24 cellular contexts compared by ENCODE assay signal in genomic region chr9:135336722-135337490, GRCh38.
DNase-seq lines count a peak whose midpoint lies in the region; ATAC-seq, FAIRE-seq and TF ChIP-seq lines count a peak whose summit lies in the region.
"Had no signal": no experiment of that assay in that cellular context is flagged by ENCODE, and none has a peak within 500 bp of the region (broad histone marks: within the 10 kb centered on the region; RNA-seq: fewer than 3 reads in every experiment).

No MANE protein-coding gene starts in this region.

- H3K4me1 ChIP-seq in endodermal cell (ENCODE audit: control insufficient read depth, insufficient read depth, low read length), result no peaks in the 10 kb centered on the region

- no peaks in the 10 kb centered on the region for H3K27me3 Mint-ChIP-seq in endodermal cell (ENCODE audit: insufficient read depth)

- H3K36me3 ChIP-seq in endodermal cell (ENCODE audit: control insufficient read depth, insufficient read depth, low read length), result no peaks in the 10 kb centered on the region
- H3K36me3 ChIP-seq: cardiac muscle cell had no signal

- WGBS in endodermal cell (ENCODE audit: insufficient coverage in 1 of 2, insufficient read length in 1 of 2), 2 experiments, result 91 to 94% methylated on average over 10 to 22 of the region's 22 CpGs

- H3K27me3 ChIP-seq in endodermal cell (ENCODE audit: control insufficient read depth, insufficient read depth, low read length, poor library complexity, severe bottlenecking), result no peaks in the 10 kb centered on the region
- H3K27me3 ChIP-seq: cardiac muscle cell had no signal

- FAIRE-seq in GM12891 (lab: Jason Lieb, UNC) (peak; percentile 5), HTR-8/SVneo (lab: Jason Lieb, UNC) (peak; percentile 74)

- no peak for ATAC-seq in GM21619 (IDR thresholded peaks at IDR 0.05; ENCODE audit: unreplicated experiment)
- ATAC-seq: CD8-positive, alpha-beta T cell; T-cell had no signal

- no peak overlapping the region for H3K4me3 Mint-ChIP-seq in endodermal cell
- H3K4me3 Mint-ChIP-seq: CD8-positive, alpha-beta T cell; HFFc6; immature natural killer cell; T-cell had no signal

- no peaks in the 10 kb centered on the region for H3K9me3 ChIP-seq in endodermal cell (ENCODE audit: control insufficient read depth, low read length)

- TF ChIP-seq POLR2A in GM12891 (IDR thresholded peaks at IDR 0.05; ENCODE audit: low read depth, low read length), result no peak

- no peak overlapping the region for H3K27ac Mint-ChIP-seq in endodermal cell
- H3K27ac Mint-ChIP-seq: CD8-positive, alpha-beta T cell; HFFc6; immature natural killer cell; T-cell had no signal

- no peak overlapping the region for H3K27ac ChIP-seq in endodermal cell (ENCODE audit: low read depth, low read length)
- H3K27ac ChIP-seq: cardiac muscle cell, skin epidermis had no signal

- peaks cover 10% of the 10 kb centered on the region for H3K4me1 Mint-ChIP-seq in endodermal cell
- H3K4me1 Mint-ChIP-seq: immature natural killer cell, T-cell had no signal

- no peak for DNase-seq in GM12891 (ENCODE audit: insufficient read length, low spot score)
- DNase-seq in HTR-8/SVneo (ENCODE audit: insufficient read length, low spot score), result no peak
- peak; percentile 24 for DNase-seq in endodermal cell
- peak; percentile 61 for DNase-seq in posterior vena cava (ENCODE audit: low spot score)
- DNase-seq in SHP77 (lab: John Stamatoyannopoulos, UW), result no peak
- DNase-seq in SW480 (ENCODE audit: low spot score), result no peak
- no peak for DNase-seq in NOMO-1 treated with DMSO at 0.1 percent for 48 hours (lab: John Stamatoyannopoulos, UW; ENCODE audit: unreplicated experiment)
- DNase-seq: activated CD4-positive, alpha-beta T cell treated with anti-CD3 and anti-CD28 coated beads for 48 hours; activated naive CD4-positive, alpha-beta T cell treated with Interleukin-2 at 50 U/mL for 16 hours; activated T-cell treated with anti-CD3 and anti-CD28 coated beads for 4 hours; amniotic stem cell; HFFc6; immature natural killer cell; NCI-H1092; NCI-H1930; NCI-H345; OCI-M1; SIG-M5; stimulated activated naive CD4-positive, alpha-beta T cell treated with Interleukin-2 at 50 U/mL for 16 hours had no signal

- H3K4me3 ChIP-seq in endodermal cell (ENCODE audit: low read length), result no peak overlapping the region
- H3K4me3 ChIP-seq: cardiac muscle cell, skin epidermis had no signal

- intact Hi-C loops in posterior vena cava (cut with DNase I), result no loop called here

- no peaks in the 10 kb centered on the region for H3K9me3 Mint-ChIP-seq in endodermal cell
- H3K9me3 Mint-ChIP-seq: CD8-positive, alpha-beta T cell; T-cell had no signal

- no peak overlapping the region for H3K9ac ChIP-seq in endodermal cell (ENCODE audit: extremely low read depth, low read length, poor library complexity, severe bottlenecking)

- no peak for TF ChIP-seq CTCF in endodermal cell (conservative IDR thresholded peaks at IDR 0.05)

- no peaks in the 10 kb centered on the region for H3K36me3 Mint-ChIP-seq in endodermal cell (ENCODE audit: low read depth)
- H3K36me3 Mint-ChIP-seq: CD8-positive, alpha-beta T cell; immature natural killer cell; T-cell had no signal

TF ChIP-seq in GM12891, 5 proteins besides CTCF, POLR2A, EP300 and RAD21:
- no peak for TF ChIP-seq POU2F2 (IDR thresholded peaks at IDR 0.05; ENCODE audit: low read depth, low read length)
- no peak for TF ChIP-seq PAX5 (IDR thresholded peaks at IDR 0.05; ENCODE audit: insufficient read depth, low read length, severe bottlenecking)
- TF ChIP-seq TAF1 (IDR thresholded peaks at IDR 0.05; ENCODE audit: low read depth, low read length), result no peak
- TF ChIP-seq SPI1 (IDR thresholded peaks at IDR 0.05; ENCODE audit: low read depth, low read length), result no peak
- no peak for TF ChIP-seq POLR2AphosphoS5 (IDR thresholded peaks at IDR 0.05; ENCODE audit: low read depth, low read length)

Comparison
In these comparisons a context has a peak if more than half of its experiments do, and no peak if none do; other contexts are left out.
1. DNase-seq: peak in endodermal cell (single experiment) and posterior vena cava (single experiment); none in GM12891 (single experiment), HTR-8/SVneo (single experiment), SHP77 (0 of 2), SW480 (single experiment) and NOMO-1 treated with DMSO at 0.1 percent for 48 hours (single experiment).